Comparison of ENCODE assay signal across 8 cellular contexts in the genomic region with DNA sequence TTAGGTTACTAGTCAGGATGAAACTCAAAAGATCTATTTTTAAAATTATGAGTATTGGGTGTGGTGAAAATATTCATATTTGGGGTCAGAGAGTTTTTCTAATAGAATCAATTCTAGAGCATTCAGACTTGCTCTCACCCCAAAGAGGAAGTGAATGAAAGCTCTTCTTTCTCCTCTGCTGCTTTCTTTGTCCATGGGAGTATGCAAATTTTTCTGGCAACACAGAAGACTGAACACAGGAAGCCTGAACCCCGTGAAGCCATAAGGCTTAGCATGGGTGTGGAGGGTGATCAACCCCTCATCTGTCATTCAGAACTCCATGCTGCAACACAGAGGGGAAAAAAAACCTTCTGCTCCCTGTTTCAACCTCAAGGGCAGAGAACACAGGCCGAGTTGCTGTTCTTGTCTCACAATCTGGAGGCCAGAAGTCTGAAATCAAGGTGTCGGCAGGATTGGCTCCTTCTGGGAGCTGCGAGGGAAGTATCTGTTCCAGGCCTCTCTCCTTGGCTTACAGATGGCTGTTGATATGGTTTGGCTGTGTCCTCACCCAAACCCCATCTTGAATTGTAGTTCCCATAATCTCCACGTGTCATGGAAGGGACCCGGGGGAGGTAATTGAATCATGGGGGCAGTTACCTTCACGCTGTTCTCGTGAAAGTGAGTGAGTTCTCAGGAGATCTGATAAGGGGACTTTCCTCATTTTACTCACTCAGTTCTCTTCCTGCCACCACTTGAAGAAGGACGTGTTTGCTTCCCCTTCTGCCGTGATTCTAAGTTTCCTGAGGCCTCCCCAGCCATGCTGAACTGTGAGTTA. TPM values are rescaled to one million over a fixed set of nuclear protein-coding genes. Genes with fewer than 3 reads are reported as not detected.
A peak's percentile ranks its signal among the peaks of the same experiment; 100 is the strongest.
DNase-seq lines count a peak whose midpoint lies in the region; ATAC-seq lines count a peak whose summit lies in the region.

No MANE protein-coding gene starts in this region.

- peaks cover 78% of the 10 kb centered on the region for H3K4me1 Mint-ChIP-seq in activated T-cell treated with anti-CD3 and anti-CD28 coated beads, Interleukin-2, amount 50 U/mL, for 4 hours (ENCODE audit: low read depth)
- peaks cover 79% of the 10 kb centered on the region for H3K4me1 Mint-ChIP-seq in stimulated activated naive CD8-positive, alpha-beta T cell treated with anti-CD3 and anti-CD28 coated beads, Interleukin-15, Interleukin-2, amounts not matched to agents 100 ng/mL and 50 ng/mL, for 24 hours (ENCODE audit: low read depth)

- H3K4me3 Mint-ChIP-seq in activated T-cell treated with anti-CD3 and anti-CD28 coated beads, Interleukin-2, amount 50 U/mL, for 4 hours = peak overlapping the region; percentile 95
- peak overlapping the region; percentile 91 for H3K4me3 Mint-ChIP-seq in stimulated activated naive CD8-positive, alpha-beta T cell treated with anti-CD3 and anti-CD28 coated beads, Interleukin-15, Interleukin-2, amounts not matched to agents 100 ng/mL and 50 ng/mL, for 24 hours

- in situ Hi-C loops in ACHN (cut with HindIII; ENCODE audit: low pct_ligation_motif_present, low pct_unique_long_range_greater_than_20kb, low sequenced_read_pairs) = no loop called here

- ATAC-seq in GM18870 (IDR thresholded peaks at IDR 0.05; ENCODE audit: unreplicated experiment) (peak; percentile 92), HG02938 (IDR thresholded peaks at IDR 0.05; ENCODE audit: unreplicated experiment) (peak; percentile 81)
- ATAC-seq in activated T-cell treated with anti-CD3 and anti-CD28 coated beads, Interleukin-2, amount 50 U/mL, for 4 hours = peak; percentile 67 to 71

- no peaks in the 10 kb centered on the region for H3K27me3 Mint-ChIP-seq in activated T-cell treated with anti-CD3 and anti-CD28 coated beads, Interleukin-2, amount 50 U/mL, for 4 hours (ENCODE audit: low read depth)
- no peaks in the 10 kb centered on the region for H3K27me3 Mint-ChIP-seq in stimulated activated naive CD8-positive, alpha-beta T cell treated with anti-CD3 and anti-CD28 coated beads, Interleukin-15, Interleukin-2, amounts not matched to agents 100 ng/mL and 50 ng/mL, for 24 hours

- DNase-seq in NOMO-1 (lab: John Stamatoyannopoulos, UW; ENCODE audit: unreplicated experiment in 2 of 2) (peak; percentile 72 to 74), midbrain (lab: John Stamatoyannopoulos, UW) (peak; percentile 14), NCI-H2171 treated with DMSO at 0.1 percent for 48 hours (lab: John Stamatoyannopoulos, UW) (no peak), ACHN (no peak)
- peak; percentile 72 for DNase-seq in activated T-cell treated with anti-CD3 and anti-CD28 coated beads, Interleukin-2, amount 50 U/mL, for 4 hours

- peak overlapping the region; percentile 100 for H3K27ac Mint-ChIP-seq in stimulated activated naive CD8-positive, alpha-beta T cell treated with anti-CD3 and anti-CD28 coated beads, Interleukin-15, Interleukin-2, amounts not matched to agents 100 ng/mL and 50 ng/mL, for 24 hours

- H3K36me3 Mint-ChIP-seq in activated T-cell treated with anti-CD3 and anti-CD28 coated beads, Interleukin-2, amount 50 U/mL, for 4 hours (ENCODE audit: insufficient read depth) = peaks cover 27% of the 10 kb centered on the region
- peaks cover 36% of the 10 kb centered on the region for H3K36me3 Mint-ChIP-seq in stimulated activated naive CD8-positive, alpha-beta T cell treated with anti-CD3 and anti-CD28 coated beads, Interleukin-15, Interleukin-2, amounts not matched to agents 100 ng/mL and 50 ng/mL, for 24 hours (ENCODE audit: low read depth)

- H3K9me3 Mint-ChIP-seq in activated T-cell treated with anti-CD3 and anti-CD28 coated beads, Interleukin-2, amount 50 U/mL, for 4 hours = peaks cover 11% of the 10 kb centered on the region
- peaks cover 7% of the 10 kb centered on the region for H3K9me3 Mint-ChIP-seq in stimulated activated naive CD8-positive, alpha-beta T cell treated with anti-CD3 and anti-CD28 coated beads, Interleukin-15, Interleukin-2, amounts not matched to agents 100 ng/mL and 50 ng/mL, for 24 hours

RNA-seq across cellular contexts. Expression of gene CD47, which starts 33.7 kb away (rescaled TPM):
- total RNA-seq in activated T-cell treated with anti-CD3 and anti-CD28 coated beads, Interleukin-2, amount 50 U/mL, for 4 hours = 100 to 1,000 TPM; 112 to 126 (median 115) TPM

Comparison
In these comparisons a context has a peak if more than half of its experiments do, and no peak if none do; other contexts are left out.
1. DNase-seq: peak in NOMO-1 (2 of 2), activated T-cell treated with anti-CD3 and anti-CD28 coated beads, Interleukin-2, amount 50 U/mL, for 4 hours (single experiment) and midbrain (single experiment); none in NCI-H2171 treated with DMSO at 0.1 percent for 48 hours (single experiment) and ACHN (single experiment).
2. Peak in every context shown above with its lines, with median percentiles within 50 percentile points of each other: ATAC-seq.